Comparison of ENCODE assay signal across 22 cellular contexts in the genomic region with DNA sequence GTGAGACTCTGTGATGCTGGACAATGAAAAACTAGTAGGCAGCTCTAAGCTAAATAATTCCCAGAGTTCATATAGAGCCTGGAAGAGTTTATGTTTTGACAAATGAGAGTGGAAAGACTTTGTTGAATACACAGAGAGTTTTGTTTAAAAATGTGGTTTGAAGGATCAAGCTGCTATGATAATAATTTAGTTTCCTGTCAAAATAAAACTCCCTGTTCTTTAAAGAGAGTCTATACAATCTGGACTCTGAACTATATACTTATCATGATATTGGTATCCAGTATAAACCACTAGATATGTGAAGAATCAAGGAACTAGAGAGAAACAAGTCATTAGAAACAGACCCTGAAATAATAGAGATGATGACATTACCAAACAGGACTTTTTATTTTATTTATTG.
DNase-seq lines count a peak whose midpoint lies in the region; ATAC-seq and TF ChIP-seq lines count a peak whose summit lies in the region.
"Had no signal": no experiment of that assay in that cellular context is flagged by ENCODE, and none has a peak within 500 bp of the region (broad histone marks: within the 10 kb centered on the region; RNA-seq: fewer than 3 reads in every experiment).

No MANE protein-coding gene starts in this region.

- H3K9ac ChIP-seq in IMR-90 (ENCODE audit: low read depth, low read length) (no peak overlapping the region), mesendoderm (ENCODE audit: low read length) (no peak overlapping the region)
- H3K9ac ChIP-seq: BLaER1 treated with 17β-estradiol and CSF1 and Interleukin-3, amounts not matched to agents 10 nM and 100 nM had no signal

- intact Hi-C loops in IMR-90 (cut with micrococcal nuclease) (no loop called here), Right ventricle myocardium inferior (cut with DNase I) (no loop called here)

- no peak overlapping the region for H2AFZ ChIP-seq in IMR-90 (replicated peaks; ENCODE audit: low read length, poor library complexity)
- H2AFZ ChIP-seq: PC-9 had no signal

- H2BK15ac ChIP-seq in IMR-90 (ENCODE audit: low read depth, low read length): no peak overlapping the region
- H2BK15ac ChIP-seq in mesendoderm (replicated peaks; ENCODE audit: low read depth): no peak overlapping the region

- H3K36me3 ChIP-seq in IMR-90 (ENCODE audit: control insufficient read depth, insufficient read depth, low read length) (no peaks in the 10 kb centered on the region), mesendoderm (ENCODE audit: control insufficient read depth, insufficient read depth, low read length) (no peaks in the 10 kb centered on the region)
- H3K36me3 ChIP-seq: BLaER1 treated with 17β-estradiol and CSF1 and Interleukin-3, amounts not matched to agents 10 nM and 100 nM; SJSA1 had no signal

- no peak overlapping the region for H4K91ac ChIP-seq in IMR-90 (ENCODE audit: insufficient read depth, low read depth, low read length)

- H4K8ac ChIP-seq in IMR-90 (ENCODE audit: low read depth in 2 of 2, low read length in 2 of 2): no peak overlapping the region
- no peak overlapping the region for H4K8ac ChIP-seq in mesendoderm (ENCODE audit: low read depth, low read length)

- H4K5ac ChIP-seq in IMR-90 (ENCODE audit: low read depth, low read length): no peak overlapping the region
- H4K5ac ChIP-seq in mesendoderm (ENCODE audit: low read length): no peak overlapping the region

- H2BK120ac ChIP-seq in IMR-90 (ENCODE audit: low read depth, low read length) (no peak overlapping the region), mesendoderm (ENCODE audit: low read depth, low read length) (no peak overlapping the region)

- H3K27ac ChIP-seq in IMR-90 (ENCODE audit: insufficient read depth, low read length): no peak overlapping the region
- no peak overlapping the region for H3K27ac ChIP-seq in mesendoderm (ENCODE audit: low read depth, low read length)
- H3K27ac ChIP-seq: BLaER1 treated with 17β-estradiol and CSF1 and Interleukin-3, amounts not matched to agents 10 nM and 100 nM; PC-9; SJSA1 had no signal

- H3K9me1 ChIP-seq in IMR-90 (ENCODE audit: insufficient read depth, low read length): no peaks in the 10 kb centered on the region

- H3K56ac ChIP-seq in IMR-90 (ENCODE audit: extremely low read depth, insufficient read depth, low read length) (no peak overlapping the region), mesendoderm (ENCODE audit: low read length) (no peak overlapping the region)

- no peaks in the 10 kb centered on the region for H3K36me3 Mint-ChIP-seq in osteocyte (ENCODE audit: unreplicated experiment)

- no peaks in the 10 kb centered on the region for H3K27me3 ChIP-seq in IMR-90 (ENCODE audit: control insufficient read depth, insufficient read depth, low read length)
- H3K27me3 ChIP-seq in mesendoderm (ENCODE audit: insufficient read depth, low read length, poor library complexity): no peaks in the 10 kb centered on the region
- H3K27me3 ChIP-seq: BLaER1 treated with 17β-estradiol and CSF1 and Interleukin-3, amounts not matched to agents 10 nM and 100 nM; SJSA1 had no signal

- H3K4me3 ChIP-seq in IMR-90 (ENCODE audit: insufficient read depth, low read depth, low read length) (no peak overlapping the region), mesendoderm (ENCODE audit: low read length) (no peak overlapping the region)
- H3K4me3 ChIP-seq: BLaER1 treated with 17β-estradiol and CSF1 and Interleukin-3, amounts not matched to agents 10 nM and 100 nM; PC-9; SJSA1 had no signal

- ATAC-seq in IMR-90 (ENCODE audit: low read depth) (no peak), Right ventricle myocardium inferior (no peak)

- H3K14ac ChIP-seq in IMR-90 (replicated peaks; ENCODE audit: low read depth, low read length): no peak overlapping the region

- TF ChIP-seq CTCF in IMR-90 (conservative IDR thresholded peaks at IDR 0.05; ENCODE audit: low read depth, low read length) (no peak), osteocyte (IDR thresholded peaks at IDR 0.05) (no peak)

- no peaks in the 10 kb centered on the region for H3K79me2 ChIP-seq in mesendoderm (ENCODE audit: control insufficient read depth, insufficient read depth, low read length)

- no peak for TF ChIP-seq POLR2A in IMR-90 (IDR thresholded peaks at IDR 0.05; ENCODE audit: low read depth, low read length)

- no peaks in the 10 kb centered on the region for H4K20me1 ChIP-seq in IMR-90 (ENCODE audit: insufficient read depth, low read length)
- H4K20me1 ChIP-seq: BLaER1 treated with 17β-estradiol and CSF1 and Interleukin-3, amounts not matched to agents 10 nM and 100 nM had no signal

- dilution Hi-C loops in IMR-90 (cut with HindIII; ENCODE audit: low sequenced_read_pairs, unreplicated experiment): no loop called here

- no peak overlapping the region for H3K4me2 ChIP-seq in IMR-90 (ENCODE audit: low read depth, low read length)
- no peak overlapping the region for H3K4me2 ChIP-seq in mesendoderm (ENCODE audit: low read length)
- H3K4me2 ChIP-seq: BLaER1 treated with 17β-estradiol and CSF1 and Interleukin-3, amounts not matched to agents 10 nM and 100 nM; PC-9 had no signal

- peak overlapping the region; percentile 8 for H3K27ac Mint-ChIP-seq in osteocyte (ENCODE audit: unreplicated experiment)
- H3K27ac Mint-ChIP-seq: CD4-positive, alpha-beta T cell had no signal

- H3K4me3 Mint-ChIP-seq in osteocyte (ENCODE audit: unreplicated experiment): no peak overlapping the region
- H3K4me3 Mint-ChIP-seq: CD4-positive, alpha-beta T cell had no signal

- H2BK20ac ChIP-seq in IMR-90 (ENCODE audit: low read depth, low read length): no peak overlapping the region

- H2AK9ac ChIP-seq in IMR-90 (replicated peaks; ENCODE audit: low read depth, low read length, poor library complexity): no peak overlapping the region

- no peak for TF ChIP-seq RAD21 in IMR-90 (IDR thresholded peaks at IDR 0.05; ENCODE audit: low read length)

- POLR2A ChIA-PET in IMR-90 (lab: Charles Lee; ENCODE audit: unreplicated experiment): no interaction called here

- H3K4me1 ChIP-seq in IMR-90 (ENCODE audit: control insufficient read depth, insufficient read depth, low read length): no peaks in the 10 kb centered on the region
- no peaks in the 10 kb centered on the region for H3K4me1 ChIP-seq in mesendoderm (ENCODE audit: control insufficient read depth, low read depth, low read length)
- H3K4me1 ChIP-seq: SJSA1 had no signal

- peak; percentile 1 for DNase-seq in IMR-90
- peak; percentile 57 for DNase-seq in brain pericyte (ENCODE audit: low read depth, low spot score)
- DNase-seq in fibroblast of peridontal ligament (ENCODE audit: extremely low read depth): peak; percentile 61
- DNase-seq in osteocyte (ENCODE audit: extremely low spot score, unreplicated experiment): no peak
- DNase-seq in NCI-H187 treated with DMSO at 0.1 percent for 48 hours (lab: John Stamatoyannopoulos, UW): no peak
- no peak for DNase-seq in mesendoderm
- no peak for DNase-seq in Right ventricle myocardium inferior (ENCODE audit: missing footprints)
- DNase-seq: CD4-positive, alpha-beta T cell; H7; KBM-7; MV-4-11; NCI-H1105; NCI-H146; NCI-H2029; NCI-H446 treated with DMSO at 0.1 percent for 48 hours; NCI-H526; NCI-H82; NK-92 treated with Interleukin-12 subunit alpha and Interleukin-12 subunit beta, amount 100 ng/mL, for 24 hours; PC-9; Right ventricle myocardium superior had no signal

- CTCF ChIA-PET in IMR-90 (lab: Yijun Ruan, JAX): no interaction called here

- H2BK5ac ChIP-seq in IMR-90 (ENCODE audit: low read depth, low read length, poor library complexity, severe bottlenecking) (no peak overlapping the region), mesendoderm (ENCODE audit: low read length) (no peak overlapping the region)

- no peaks in the 10 kb centered on the region for H3K9me3 Mint-ChIP-seq in osteocyte (ENCODE audit: unreplicated experiment)
- H3K9me3 Mint-ChIP-seq: CD4-positive, alpha-beta T cell had no signal

- H3K9me3 ChIP-seq in IMR-90 (ENCODE audit: control insufficient read depth, insufficient read depth, low read length): no peaks in the 10 kb centered on the region
- H3K9me3 ChIP-seq: SJSA1 had no signal

- in situ Hi-C loops in IMR-90 (cut with MboI; ENCODE audit: low sequenced_read_pairs): no loop called here

- H3K18ac ChIP-seq in IMR-90 (ENCODE audit: low read depth, low read length) (no peak overlapping the region), mesendoderm (ENCODE audit: low read length) (no peak overlapping the region)

- peaks cover 10% of the 10 kb centered on the region for H3K4me1 Mint-ChIP-seq in osteocyte (ENCODE audit: unreplicated experiment)

- H2AK5ac ChIP-seq in IMR-90 (ENCODE audit: low read depth, low read length) (no peak overlapping the region), mesendoderm (ENCODE audit: low read length) (no peak overlapping the region)

- H3K23ac ChIP-seq in IMR-90 (ENCODE audit: low read depth, low read length): no peak overlapping the region
- no peak overlapping the region for H3K23ac ChIP-seq in mesendoderm (ENCODE audit: low read length)

- no peaks in the 10 kb centered on the region for H3K27me3 Mint-ChIP-seq in osteocyte (ENCODE audit: unreplicated experiment)

- no peak overlapping the region for H3K4ac ChIP-seq in IMR-90 (ENCODE audit: low read depth, low read length)
- H3K4ac ChIP-seq in mesendoderm (ENCODE audit: low read depth, low read length): no peak overlapping the region

- H3K79me1 ChIP-seq in IMR-90 (ENCODE audit: low read depth in 1 of 2, low read length in 2 of 2) (no peaks in the 10 kb centered on the region), mesendoderm (ENCODE audit: low read length) (no peaks in the 10 kb centered on the region)

- BruUV-seq in IMR-90 (replicated peaks; lab: Mats Ljungman, UMichigan): no TSS peak

TF ChIP-seq in IMR-90, 13 proteins besides CTCF, POLR2A, EP300 and RAD21 (continues in another document):
- TF ChIP-seq MAZ (IDR thresholded peaks at IDR 0.05; ENCODE audit: borderline replicate concordance, low read depth, low read length) (no peak), MAFK (IDR thresholded peaks at IDR 0.05; ENCODE audit: low read depth, low read length) (no peak), NFE2L2 (IDR thresholded peaks at IDR 0.05; ENCODE audit: low read depth, low read length) (no peak), SMC3 (IDR thresholded peaks at IDR 0.05; ENCODE audit: low read depth, low read length) (no peak), FOS (IDR thresholded peaks at IDR 0.05; ENCODE audit: low read depth, low read length) (no peak), CHD1 (IDR thresholded peaks at IDR 0.05; ENCODE audit: low read depth, low read length) (no peak), RCOR1 (IDR thresholded peaks at IDR 0.05; ENCODE audit: insufficient replicate concordance, low read length) (no peak)
- TF ChIP-seq, protein P1, sequence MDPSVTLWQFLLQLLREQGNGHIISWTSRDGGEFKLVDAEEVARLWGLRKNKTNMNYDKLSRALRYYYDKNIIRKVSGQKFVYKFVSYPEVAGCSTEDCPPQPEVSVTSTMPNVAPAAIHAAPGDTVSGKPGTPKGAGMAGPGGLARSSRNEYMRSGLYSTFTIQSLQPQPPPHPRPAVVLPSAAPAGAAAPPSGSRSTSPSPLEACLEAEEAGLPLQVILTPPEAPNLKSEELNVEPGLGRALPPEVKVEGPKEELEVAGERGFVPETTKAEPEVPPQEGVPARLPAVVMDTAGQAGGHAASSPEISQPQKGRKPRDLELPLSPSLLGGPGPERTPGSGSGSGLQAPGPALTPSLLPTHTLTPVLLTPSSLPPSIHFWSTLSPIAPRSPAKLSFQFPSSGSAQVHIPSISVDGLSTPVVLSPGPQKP (IDR thresholded peaks at IDR 0.05; ENCODE audit: borderline replicate concordance, low read depth, low read length): no peak

Comparison
In these comparisons a context has a peak if more than half of its experiments do, and no peak if none do; other contexts are left out.
1. DNase-seq: peak in IMR-90 (single experiment), brain pericyte (single experiment) and fibroblast of peridontal ligament (single experiment); none in osteocyte (single experiment), NCI-H187 treated with DMSO at 0.1 percent for 48 hours (single experiment), mesendoderm (single experiment) and Right ventricle myocardium inferior (single experiment).